In genomic region chr16:4616047-4616811, GRCh38 we compare ENCODE assay signal across 1 cellular context.
A peak's percentile ranks its signal among the peaks of the same experiment; 100 is the strongest.
TF ChIP-seq lines count a peak whose summit lies in the region.

No MANE protein-coding gene starts in this region.

TF ChIP-seq in A549, 52 proteins besides CTCF, POLR2A, EP300 and RAD21 (continued from another document):
- peak; percentile 81 for TF ChIP-seq PBX3 (IDR thresholded peaks at IDR 0.05)
- no peak for TF ChIP-seq POLR2AphosphoS2 (conservative IDR thresholded peaks at IDR 0.05; ENCODE audit: low read length)
- TF ChIP-seq CHD4 (IDR thresholded peaks at IDR 0.05; ENCODE audit: borderline replicate concordance), result no peak
- TF ChIP-seq TP53 (CRISPR knock-in tag; IDR thresholded peaks at IDR 0.05), result no peak
- TF ChIP-seq KDM1A (IDR thresholded peaks at IDR 0.05; ENCODE audit: low read depth), result no peak
- no peak for TF ChIP-seq CBX2 (IDR thresholded peaks at IDR 0.05; ENCODE audit: borderline replicate concordance, low read depth)
- TF ChIP-seq ZNF302 (CRISPR knock-in tag; IDR thresholded peaks at IDR 0.05), result no peak
- TF ChIP-seq HES2 (IDR thresholded peaks at IDR 0.05), result no peak
- peak; percentile 69; the same call in 1 of the 2 replicates for TF ChIP-seq HOXB5 (CRISPR knock-in tag; IDR thresholded peaks at IDR 0.05)
- TF ChIP-seq EHMT2 (IDR thresholded peaks at IDR 0.05; ENCODE audit: low read depth), result no peak
- TF ChIP-seq BHLHE40 (IDR thresholded peaks at IDR 0.05; ENCODE audit: low read depth, low read length), result no peak
- TF ChIP-seq NR3C1 (IDR thresholded peaks at IDR 0.05), result no peak
- TF ChIP-seq MAZ (IDR thresholded peaks at IDR 0.05; ENCODE audit: borderline replicate concordance, low read depth, low read length), result no peak
- TF ChIP-seq CEBPB (IDR thresholded peaks at IDR 0.05), result no peak
- peak; percentile 59; the same call in 1 of the 2 replicates for TF ChIP-seq EHF (CRISPR knock-in tag; IDR thresholded peaks at IDR 0.05)
- no peak; the same call in 1 of the 2 replicates for TF ChIP-seq GATA3 (IDR thresholded peaks at IDR 0.05; ENCODE audit: borderline replicate concordance)
- no peak for TF ChIP-seq HOXA7 (CRISPR knock-in tag; IDR thresholded peaks at IDR 0.05)
- no peak for TF ChIP-seq ZC3H11A (IDR thresholded peaks at IDR 0.05)
- TF ChIP-seq ELK1 (IDR thresholded peaks at IDR 0.05; ENCODE audit: low read depth, low read length), result no peak
- TF ChIP-seq ZSCAN20 (CRISPR knock-in tag; IDR thresholded peaks at IDR 0.05), result no peak
- no peak for TF ChIP-seq NPAS2 (CRISPR knock-in tag; IDR thresholded peaks at IDR 0.05; ENCODE audit: borderline replicate concordance)
- TF ChIP-seq RCOR1 (IDR thresholded peaks at IDR 0.05; ENCODE audit: low read depth, low read length), result no peak
- TF ChIP-seq FOXS1 (CRISPR knock-in tag; IDR thresholded peaks at IDR 0.05), result no peak; the same call in 1 of the 2 replicates
- peak; percentile 96 for TF ChIP-seq E2F6 (IDR thresholded peaks at IDR 0.05; ENCODE audit: borderline replicate concordance, low read depth)
- TF ChIP-seq ATOH8 (CRISPR knock-in tag; IDR thresholded peaks at IDR 0.05; ENCODE audit: low read depth), result no peak
- TF ChIP-seq HMGXB4 (CRISPR knock-in tag; IDR thresholded peaks at IDR 0.05; ENCODE audit: borderline replicate concordance), result peak; percentile 87; the same call in 1 of the 2 replicates
- TF ChIP-seq REST (IDR thresholded peaks at IDR 0.05), result peak; percentile 90
- no peak for TF ChIP-seq FOSL2 (IDR thresholded peaks at IDR 0.05)
- TF ChIP-seq FOSL2 (CRISPR knock-in tag; IDR thresholded peaks at IDR 0.05), result peak; percentile 11; the same call in 1 of the 2 replicates
- TF ChIP-seq RFX5 (IDR thresholded peaks at IDR 0.05), result no peak
